24 cellular contexts compared by ENCODE assay signal in the genomic region with DNA sequence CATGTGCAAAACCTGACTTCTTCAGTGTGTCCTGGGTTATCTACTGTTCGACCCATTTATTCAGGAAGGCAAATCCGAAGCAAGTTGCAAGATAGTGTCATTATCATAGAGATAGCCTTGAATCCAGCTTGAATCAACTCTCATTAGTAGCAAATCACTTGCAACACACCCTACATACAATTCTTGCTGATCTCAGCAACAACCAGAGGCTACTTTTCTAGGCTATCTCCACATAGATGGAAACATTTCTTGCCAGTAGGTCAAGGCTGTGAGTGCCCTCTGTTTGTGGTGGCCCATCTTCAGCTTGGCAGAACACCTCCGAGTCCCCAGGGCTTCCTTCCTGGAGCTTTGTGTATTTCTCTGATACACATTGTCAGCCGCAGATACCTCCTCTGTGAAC.
"Had no signal": no experiment of that assay in that cellular context is flagged by ENCODE, and none has a peak within 500 bp of the region (broad histone marks: within the 10 kb centered on the region; RNA-seq: fewer than 3 reads in every experiment).

No MANE protein-coding gene starts in this region.

- H3K27ac ChIP-seq: neural progenitor cell, ovary, parathyroid adenoma, psoas muscle, skin epidermis, stomach, tibial artery, transverse colon, upper lobe of right lung, uterus had no signal

- H3K4me1 ChIP-seq: parathyroid adenoma, transverse colon, uterus had no signal

- H3K4me3 ChIP-seq: neural progenitor cell, ovary, psoas muscle, skin epidermis, smooth muscle cell, stomach, tibial artery, transverse colon, upper lobe of right lung, uterus had no signal

- ATAC-seq: naive thymus-derived CD4-positive, alpha-beta T cell; natural killer cell; psoas muscle; right cardiac atrium; sciatic nerve; stimulated activated effector memory CD8-positive, alpha-beta T cell treated with anti-CD3 and anti-CD28 coated beads, Interleukin-12 subunit alpha, Interleukin-12 subunit beta, amount 100 ng/mL, for 72 hours; stimulated activated naive B cell treated with anti-CD40 and anti-IgM and Interleukin-4, amounts not matched to agents 10 μg/mL and 1 μg/mL and 100 μg/mL, for 72 hours; upper lobe of right lung had no signal

- H3K9me3 ChIP-seq: ovary, psoas muscle, stomach, tibial artery, transverse colon, upper lobe of right lung, uterus had no signal

- H3K9ac ChIP-seq: neural progenitor cell, parathyroid adenoma had no signal

- H3K36me3 ChIP-seq: neural progenitor cell, ovary, stomach, tibial artery, transverse colon, upper lobe of right lung, uterus had no signal

- H3K27me3 ChIP-seq: neural progenitor cell, ovary, stomach, tibial artery, transverse colon, upper lobe of right lung, uterus had no signal

- H2AFZ ChIP-seq: neural progenitor cell, parathyroid adenoma had no signal

- DNase-seq: naive thymus-derived CD4-positive, alpha-beta T cell; natural killer cell; occipital lobe; ovary; posterior cingulate gyrus; psoas muscle; right cardiac atrium; stimulated activated CD4-positive, alpha-beta T cell treated with anti-CD3 and anti-CD28 coated beads, Interleukin-15, amount 100 ng/mL, for 24 hours; stimulated activated CD4-positive, alpha-beta T cell treated with anti-CD3 and anti-CD28 coated beads, Interleukin-2, amount 100 ng/mL, for 24 hours; stimulated activated CD4-positive, alpha-beta T cell treated with anti-CD3 and anti-CD28 coated beads, Interleukin-2, amount 100 ng/mL, for 48 hours; stimulated activated CD4-positive, alpha-beta T cell treated with anti-CD3 and anti-CD28 coated beads, Interleukin-4, amount 100 ng/mL, for 24 hours; stimulated activated naive B cell treated with anti-CD40 and anti-IgM and Interleukin-4, amounts not matched to agents 10 μg/mL and 1 μg/mL and 100 μg/mL, for 72 hours; stimulated activated naive CD4-positive, alpha-beta T cell treated with Interleukin-2 at 50 U/mL for 16 hours; stomach; transverse colon; upper lobe of right lung; uterus had no signal

- H3K4me2 ChIP-seq: neural progenitor cell, smooth muscle cell had no signal
